In genomic region chr12:4449862-4450222, GRCh38 we compare ENCODE assay signal across 17 cellular contexts. TPM values are rescaled to one million over a fixed set of nuclear protein-coding genes. Genes with fewer than 3 reads are reported as not detected.
DNase-seq lines count a peak whose midpoint lies in the region; ATAC-seq lines count a peak whose summit lies in the region.
"Had no signal": no experiment of that assay in that cellular context is flagged by ENCODE, and none has a peak within 500 bp of the region (broad histone marks: within the 10 kb centered on the region; RNA-seq: fewer than 3 reads in every experiment).

No MANE protein-coding gene starts in this region.

- no peak overlapping the region for H3K4me2 ChIP-seq in mesenchymal stem cell (ENCODE audit: low read length, poor library complexity, severe bottlenecking)

- H3K27ac ChIP-seq in temporal lobe (ENCODE audit: low read depth, low read length) (peak overlapping the region; percentile 33), mesenchymal stem cell (ENCODE audit: low read length, poor library complexity, severe bottlenecking) (no peak overlapping the region)

- DNase-seq in activated CD8-positive, alpha-beta memory T cell treated with anti-CD3 and anti-CD28 coated beads for 24 hours: peak; percentile 38
- DNase-seq in activated CD8-positive, alpha-beta memory T cell treated with anti-CD3 and anti-CD28 coated beads, Interleukin-2, amount 50 U/mL, for 48 hours: no peak
- DNase-seq in NCI-H345 (lab: John Stamatoyannopoulos, UW): peak; percentile 92
- no peak for DNase-seq in mesenchymal stem cell
- DNase-seq in HT-29 (ENCODE audit: low spot score): no peak
- DNase-seq: hypothalamus; NCI-H526 treated with DMSO at 0.1 percent for 48 hours; stimulated activated CD4-positive, alpha-beta T cell treated with anti-CD3 and anti-CD28 coated beads, Interleukin-4, amount 100 ng/mL, for 1 hour had no signal

- no peak overlapping the region for H3K4ac ChIP-seq in mesenchymal stem cell (ENCODE audit: low read depth in 1 of 2, low read length in 2 of 2)

- no peak overlapping the region for H4K91ac ChIP-seq in mesenchymal stem cell (ENCODE audit: low read length)

- 60% methylated on average over 4 of the region's 4 CpGs for WGBS in mesenchymal stem cell

- H3K9ac ChIP-seq in mesenchymal stem cell (ENCODE audit: low read length): no peak overlapping the region

- H2BK15ac ChIP-seq in mesenchymal stem cell (ENCODE audit: low read depth, poor library complexity, severe bottlenecking): no peak overlapping the region

- H3K36me3 ChIP-seq in mesenchymal stem cell (ENCODE audit: control insufficient read depth in 1 of 2, insufficient read depth in 2 of 2, low read depth in 1 of 2, low read length in 2 of 2): peaks cover 0 to 6% of the 10 kb centered on the region in 2 experiments

- no peak overlapping the region for H3K4me3 ChIP-seq in mesenchymal stem cell (ENCODE audit: insufficient read depth in 1 of 2, low read depth in 1 of 2, low read length in 2 of 2)

- H3K18ac ChIP-seq in mesenchymal stem cell (ENCODE audit: low read depth in 1 of 2, low read length in 2 of 2): no peak overlapping the region

- no peak overlapping the region for H2BK120ac ChIP-seq in mesenchymal stem cell (ENCODE audit: low read depth, low read length)

- H3K14ac ChIP-seq in mesenchymal stem cell (ENCODE audit: low read length in 2 of 2): no peak overlapping the region

- no peaks in the 10 kb centered on the region for H3K9me3 ChIP-seq in mesenchymal stem cell (ENCODE audit: control insufficient read depth, low read length)

- no peak overlapping the region for H4K8ac ChIP-seq in mesenchymal stem cell (ENCODE audit: low read length)

- no peak overlapping the region for H2AK5ac ChIP-seq in mesenchymal stem cell (ENCODE audit: low read length, severe bottlenecking)

- no peak overlapping the region for H2BK5ac ChIP-seq in mesenchymal stem cell (ENCODE audit: low read depth, low read length, poor library complexity, severe bottlenecking)

- H3K4me1 ChIP-seq in mesenchymal stem cell (ENCODE audit: control insufficient read depth, insufficient read depth, low read depth, low read length): peaks cover 9% of the 10 kb centered on the region

- H2BK12ac ChIP-seq in mesenchymal stem cell (ENCODE audit: low read length in 2 of 2): no peak overlapping the region

- ATAC-seq in esophagus mucosa (peak; percentile 16), HG03469 (IDR thresholded peaks at IDR 0.05; ENCODE audit: unreplicated experiment) (no peak)
- ATAC-seq: activated T-helper 17 cell treated with anti-CD3 and anti-CD28 coated beads, Interleukin-2, amount 50 U/mL, for 72 hours; stimulated activated memory B cell treated with anti-CD40 and anti-IgM and Interleukin-4, amounts not matched to agents 10 μg/mL and 1 μg/mL and 100 μg/mL, for 72 hours had no signal

- no peak overlapping the region for H2AFZ ChIP-seq in mesenchymal stem cell (ENCODE audit: low read depth, low read length)

- no peak overlapping the region for H3K23ac ChIP-seq in mesenchymal stem cell (ENCODE audit: low read length in 2 of 2)

- peaks cover 4 to 53% of the 10 kb centered on the region in 2 experiments for H3K27me3 ChIP-seq in mesenchymal stem cell (ENCODE audit: control insufficient read depth in 1 of 2, insufficient read depth in 1 of 2, low read length in 2 of 2)

- no peaks in the 10 kb centered on the region for H3K79me1 ChIP-seq in mesenchymal stem cell (replicated peaks; ENCODE audit: low read length, poor library complexity, severe bottlenecking)

RNA-seq across cellular contexts. Expression of gene FGF6, which starts 4.2 kb away (rescaled TPM):
- total RNA-seq in esophagus mucosa (not detected), temporal lobe (not detected)
- not detected for polyA plus RNA-seq in mesenchymal stem cell (2013, experiment 1 of 2)
- not detected for polyA plus RNA-seq in mesenchymal stem cell (2013, experiment 2 of 2)
- not detected in 2 replicates for total RNA-seq in HT-29 (2014; rRNA removed; shearing (Covaris generic))
- total RNA-seq: activated T-helper 17 cell treated with anti-CD3 and anti-CD28 coated beads, Interleukin-2, amount 50 U/mL, for 72 hours; mesothelial cell of epicardium; posterior vena cava; Right ventricle myocardium inferior had no signal
- polyA plus RNA-seq: AG04450 had no signal

Comparison
In these comparisons a context has a peak if more than half of its experiments do, and no peak if none do; other contexts are left out.
1. DNase-seq: peak in activated CD8-positive, alpha-beta memory T cell treated with anti-CD3 and anti-CD28 coated beads for 24 hours (single experiment) and NCI-H345 (single experiment); none in activated CD8-positive, alpha-beta memory T cell treated with anti-CD3 and anti-CD28 coated beads, Interleukin-2, amount 50 U/mL, for 48 hours (single experiment), mesenchymal stem cell (single experiment) and HT-29 (single experiment).